8 cellular contexts compared by ENCODE assay signal in the genomic region with DNA sequence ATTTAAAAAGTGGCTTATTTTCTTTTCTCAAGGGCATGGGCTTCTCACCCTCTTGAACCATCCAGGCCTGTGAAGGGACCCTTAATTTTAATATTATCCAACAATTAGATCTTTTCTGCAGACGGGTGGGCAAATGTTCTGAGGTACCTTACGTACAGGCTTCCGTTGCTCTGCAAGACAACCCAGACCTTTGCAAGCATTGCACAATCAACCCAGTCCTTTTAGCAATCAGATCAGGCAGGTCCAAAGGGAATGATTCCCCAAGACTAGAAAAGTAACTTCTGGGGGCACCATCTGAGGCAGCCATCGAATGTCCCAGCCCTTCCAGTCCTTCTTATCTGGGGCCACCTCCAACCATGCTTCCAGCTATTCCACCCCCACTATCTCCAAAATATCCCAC.
"Had no signal": no experiment of that assay in that cellular context is flagged by ENCODE, and none has a peak within 500 bp of the region (broad histone marks: within the 10 kb centered on the region; RNA-seq: fewer than 3 reads in every experiment).

No MANE protein-coding gene starts in this region.

- H3K36me3 ChIP-seq: HAP-1 had no signal

- H3K4me3 ChIP-seq: GM23248, HAP-1 had no signal

- H3K27ac ChIP-seq: GM23248, HL-60, KMS-11 had no signal

- H3K9ac ChIP-seq: GM23248, KMS-11 had no signal

- DNase-seq: GM23248, GOT3, H7, HFFc6, KBM-7 had no signal

- H2AFZ ChIP-seq: GM23248 had no signal

- H3K4me2 ChIP-seq: KMS-11 had no signal

- H3K9me3 ChIP-seq: HAP-1 had no signal
